Comparison of ENCODE assay signal across 18 cellular contexts in genomic region chr2:28199995-28200394, GRCh38.
DNase-seq lines count a peak whose midpoint lies in the region; ATAC-seq, FAIRE-seq and TF ChIP-seq lines count a peak whose summit lies in the region.
"Had no signal": no experiment of that assay in that cellular context is flagged by ENCODE, and none has a peak within 500 bp of the region (broad histone marks: within the 10 kb centered on the region; RNA-seq: fewer than 3 reads in every experiment).

No MANE protein-coding gene starts in this region.

- no peak overlapping the region for H3K4me2 ChIP-seq in SK-N-SH
- H3K4me2 ChIP-seq: BLaER1 treated with 17β-estradiol and CSF1 and Interleukin-3, amounts not matched to agents 10 nM and 100 nM had no signal

- no peaks in the 10 kb centered on the region for H3F3A ChIP-seq in SK-N-SH (replicated peaks; ENCODE audit: insufficient read depth)

- ATAC-seq in SK-N-SH treated with all-trans-retinoic acid at 6 μM for 48 hours = no peak
- no peak for ATAC-seq in HG03565 (IDR thresholded peaks at IDR 0.05; ENCODE audit: unreplicated experiment)
- ATAC-seq: T-cell had no signal

- no peaks in the 10 kb centered on the region for H3K9me3 ChIP-seq in SK-N-SH
- H3K9me3 ChIP-seq: BLaER1 treated with 17β-estradiol and CSF1 and Interleukin-3, amounts not matched to agents 10 nM and 100 nM had no signal

- TF ChIP-seq RAD21 in SK-N-SH (IDR thresholded peaks at IDR 0.05; ENCODE audit: low read length) = no peak

- no peaks in the 10 kb centered on the region for H3K27me3 ChIP-seq in SK-N-SH (ENCODE audit: insufficient read depth)
- H3K27me3 ChIP-seq: BLaER1 treated with 17β-estradiol and CSF1 and Interleukin-3, amounts not matched to agents 10 nM and 100 nM had no signal

- WGBS in SK-N-SH (ENCODE audit: low lambda C conversion rate) = 94% methylated on average over 1 of the region's 1 CpG

- no peak overlapping the region for H3K27ac ChIP-seq in SK-N-SH (ENCODE audit: low read depth in 2 of 2, low read length in 1 of 2)
- H3K27ac ChIP-seq: 22Rv1; BLaER1 treated with 17β-estradiol and CSF1 and Interleukin-3, amounts not matched to agents 10 nM and 100 nM; HL-60 had no signal

- H3K79me2 ChIP-seq in SK-N-SH (ENCODE audit: insufficient read depth) = no peaks in the 10 kb centered on the region

- no peak overlapping the region for H3K4me3 ChIP-seq in SK-N-SH (ENCODE audit: low read depth in 2 of 2, low read length in 1 of 2)
- no peak overlapping the region for H3K4me3 ChIP-seq in fibroblast of mammary gland (ENCODE audit: control insufficient read depth, low read depth, low read length)
- H3K4me3 ChIP-seq: BLaER1 treated with 17β-estradiol and CSF1 and Interleukin-3, amounts not matched to agents 10 nM and 100 nM had no signal

- H3K4me1 ChIP-seq in SK-N-SH (ENCODE audit: control insufficient read depth in 1 of 2, insufficient read depth in 2 of 2, low read depth in 1 of 2, low read length in 1 of 2) = no peaks in the 10 kb centered on the region
- H3K4me1 ChIP-seq: BLaER1 treated with 17β-estradiol and CSF1 and Interleukin-3, amounts not matched to agents 10 nM and 100 nM had no signal

- intact Hi-C loops in posterior vena cava (cut with DNase I) = loop anchor here in 1 of 2 donors (1.0 kb wide), 1 partner anchor 25 kb away; no protein-coding TSS in a partner anchor

- no peak overlapping the region for H2AFZ ChIP-seq in SK-N-SH (ENCODE audit: low read depth)

- CTCF ChIA-PET in SK-N-SH (lab: Yijun Ruan, JAX) = interaction anchor here (1.2 kb wide), 1 partner anchor 446 kb away, joined by 3 read pairs; no protein-coding TSS in a partner anchor

- POLR2A ChIA-PET in SK-N-SH (lab: Yijun Ruan, JAX) = no interaction called here

- no peaks in the 10 kb centered on the region for H3K36me3 ChIP-seq in SK-N-SH (replicated peaks in 1 of 2; ENCODE audit: control insufficient read depth in 1 of 2, insufficient read depth in 2 of 2, low read length in 1 of 2)

- no peaks in the 10 kb centered on the region for H4K20me1 ChIP-seq in SK-N-SH (ENCODE audit: insufficient read depth)
- H4K20me1 ChIP-seq: BLaER1 treated with 17β-estradiol and CSF1 and Interleukin-3, amounts not matched to agents 10 nM and 100 nM had no signal

- FAIRE-seq in RCC 7860 (lab: Jason Lieb, UNC) = no peak

- TF ChIP-seq CTCF in SK-N-SH (IDR thresholded peaks at IDR 0.05) = no peak
- TF ChIP-seq CTCF in fibroblast of mammary gland (conservative IDR thresholded peaks at IDR 0.05; ENCODE audit: control insufficient read depth, insufficient read depth, low read depth, low read length) = no peak

- no peak overlapping the region for H3K9ac ChIP-seq in SK-N-SH
- H3K9ac ChIP-seq: BLaER1 treated with 17β-estradiol and CSF1 and Interleukin-3, amounts not matched to agents 10 nM and 100 nM had no signal

- TF ChIP-seq EP300 in SK-N-SH (IDR thresholded peaks at IDR 0.05; ENCODE audit: borderline replicate concordance in 1 of 2, low read depth in 1 of 2, low read length in 1 of 2) = no peak

- no peaks in the 10 kb centered on the region for H3K9me2 ChIP-seq in SK-N-SH

- DNase-seq in SK-N-SH = no peak
- DNase-seq in RCC 7860 (ENCODE audit: low spot score) = peak; percentile 17
- peak; percentile 20 for DNase-seq in fibroblast of mammary gland (ENCODE audit: low read depth)
- DNase-seq in posterior vena cava (ENCODE audit: low spot score) = no peak
- DNase-seq in NCI-H446 (lab: John Stamatoyannopoulos, UW) = no peak
- DNase-seq in NCI-H345 treated with DMSO at 0.1 percent for 48 hours (lab: John Stamatoyannopoulos, UW; ENCODE audit: unreplicated experiment) = no peak
- DNase-seq: DMS79 treated with DMSO at 0.1 percent for 48 hours, GDM1, NCI-H1436, NCI-H2029, NCI-H2171, NCI-H774, T-cell had no signal

TF ChIP-seq in SK-N-SH, 30 proteins besides CTCF, POLR2A, EP300 and RAD21:
- TF ChIP-seq GABPA (IDR thresholded peaks at IDR 0.05; ENCODE audit: low read depth) (no peak), PBX3 (IDR thresholded peaks at IDR 0.05) (peak; percentile 82)
TF ChIP-seq in SK-N-SH: peak in this region for 1.

TF ChIP-seq in SK-N-SH treated with all-trans-retinoic acid at 6 μM for 48 hours, 23 proteins besides CTCF, POLR2A, EP300 and RAD21:
- TF ChIP-seq ZFP3 (CRISPR knock-in tag; IDR thresholded peaks at IDR 0.05) (no peak), CSRNP3 (CRISPR knock-in tag; IDR thresholded peaks at IDR 0.05) (no peak), ARNTL (CRISPR knock-in tag; IDR thresholded peaks at IDR 0.05; ENCODE audit: borderline replicate concordance, low read depth) (no peak), OSR1 (CRISPR knock-in tag; IDR thresholded peaks at IDR 0.05) (no peak), PATZ1 (CRISPR knock-in tag; IDR thresholded peaks at IDR 0.05; ENCODE audit: borderline replicate concordance) (no peak), PPARA (CRISPR knock-in tag; IDR thresholded peaks at IDR 0.05; ENCODE audit: borderline replicate concordance) (no peak), TSHZ2 (CRISPR knock-in tag; IDR thresholded peaks at IDR 0.05) (no peak), ZNF8 (CRISPR knock-in tag; IDR thresholded peaks at IDR 0.05) (no peak)

Comparison
In these comparisons a context has a peak if more than half of its experiments do, and no peak if none do; other contexts are left out.
1. DNase-seq: peak in RCC 7860 (single experiment) and fibroblast of mammary gland (single experiment); none in SK-N-SH (single experiment), posterior vena cava (single experiment), NCI-H446 (0 of 2) and NCI-H345 treated with DMSO at 0.1 percent for 48 hours (single experiment).